Comparison of ENCODE assay signal across 16 cellular contexts in the genomic region with DNA sequence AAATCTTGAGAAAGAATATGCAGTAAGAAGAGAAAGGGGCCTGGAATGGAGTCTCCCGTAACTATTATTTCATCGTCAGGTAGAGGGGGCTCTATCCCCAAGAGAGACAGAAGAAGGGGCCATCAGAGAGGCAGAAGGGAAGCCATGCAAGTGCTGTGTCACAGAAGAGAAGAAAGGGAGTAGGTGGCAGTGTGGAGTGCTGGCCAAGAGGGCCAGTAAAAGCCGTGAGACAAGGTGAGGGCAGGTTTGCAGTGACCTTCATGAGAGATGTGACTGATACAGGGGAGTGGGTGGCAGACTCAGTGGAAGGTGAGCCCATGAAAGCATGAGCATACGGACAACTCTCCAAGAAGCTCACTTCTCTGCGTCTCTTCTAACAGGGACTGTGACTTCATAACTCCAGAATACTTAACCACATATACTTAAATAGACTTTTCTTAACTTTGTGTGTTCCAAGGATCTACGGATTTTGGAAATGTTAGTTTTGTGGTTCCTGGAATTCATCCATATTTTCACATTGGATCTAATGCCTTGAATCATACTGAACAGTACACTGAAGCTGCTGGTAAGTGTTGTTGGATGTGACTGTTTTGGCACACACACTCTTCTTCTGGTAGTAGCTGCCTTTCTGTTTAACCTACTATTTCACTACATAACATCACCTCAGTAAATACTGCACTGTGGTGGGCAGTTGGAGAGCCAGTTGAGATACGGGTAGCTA. TPM values are rescaled to one million over a fixed set of nuclear protein-coding genes. Genes with fewer than 3 reads are reported as not detected.
A peak's percentile ranks its signal among the peaks of the same experiment; 100 is the strongest.
DNase-seq lines count a peak whose midpoint lies in the region; TF ChIP-seq lines count a peak whose summit lies in the region.
"Had no signal": no experiment of that assay in that cellular context is flagged by ENCODE, and none has a peak within 500 bp of the region (broad histone marks: within the 10 kb centered on the region; RNA-seq: fewer than 3 reads in every experiment).

No MANE protein-coding gene starts in this region.

- H3K4me1 ChIP-seq in sigmoid colon (peaks cover 0 to 37% (median 34%) of the 10 kb centered on the region in 4 donors), neuronal stem cell (ENCODE audit: control insufficient read depth in 2 of 2, insufficient read depth in 1 of 2, low read depth in 1 of 2, low read length in 2 of 2) (no peaks in the 10 kb centered on the region)

- H2AK5ac ChIP-seq in neuronal stem cell (ENCODE audit: low read depth, low read length), result no peak overlapping the region

- H3K18ac ChIP-seq in neuronal stem cell (ENCODE audit: low read length), result no peak overlapping the region

- TF ChIP-seq EP300 in sigmoid colon (IDR thresholded peaks at IDR 0.05), result peak in 1 of 4 donors; percentile 35

- no peaks in the 10 kb centered on the region for H3K79me1 ChIP-seq in neuronal stem cell (ENCODE audit: low read depth, low read length)

- no peak overlapping the region for H3K23ac ChIP-seq in neuronal stem cell (ENCODE audit: low read depth, low read length, poor library complexity)

- DNase-seq in KBM-7 (peak; percentile 14), astrocyte of the spinal cord (ENCODE audit: low read depth, low spot score) (peak; percentile 56), hepatic stellate cell (ENCODE audit: low spot score) (peak; percentile 11), sigmoid colon (no peak), neuronal stem cell (ENCODE audit: low spot score) (no peak), retina (no peak), mucosa of gallbladder (ENCODE audit: low spot score) (no peak)
- DNase-seq in stimulated activated CD4-positive, alpha-beta T cell treated with anti-CD3 and anti-CD28 coated beads, Interleukin-4, amount 100 ng/mL, for 24 hours, result no peak
- DNase-seq: activated naive CD4-positive, alpha-beta T cell; NCI-H1048; T1000 had no signal

- peaks cover 0 to 15% (median 0%) of the 10 kb centered on the region in 4 donors for H3K36me3 ChIP-seq in sigmoid colon
- peaks cover 0 to 37% of the 10 kb centered on the region in 2 donors for H3K36me3 ChIP-seq in neuronal stem cell (replicated peaks in 1 of 2; ENCODE audit: control insufficient read depth in 2 of 2, insufficient read depth in 2 of 2, low read length in 2 of 2)

- no peak overlapping the region for H3K4me3 ChIP-seq in astrocyte of the spinal cord (ENCODE audit: low read depth, low read length)
- peak overlapping the region in 2 of 4 donors; percentile 9 to 10 for H3K4me3 ChIP-seq in sigmoid colon
- no peak overlapping the region for H3K4me3 ChIP-seq in neuronal stem cell (ENCODE audit: low read length in 2 of 2)

- TF ChIP-seq CTCF in astrocyte of the spinal cord (IDR thresholded peaks at IDR 0.05; ENCODE audit: low read depth, low read length), result no peak
- no peak for TF ChIP-seq CTCF in sigmoid colon (IDR thresholded peaks at IDR 0.05)

- H2BK15ac ChIP-seq in neuronal stem cell (ENCODE audit: low read length), result no peak overlapping the region

- H2BK120ac ChIP-seq in neuronal stem cell (ENCODE audit: low read depth, low read length), result no peak overlapping the region

- H3K27me3 ChIP-seq in sigmoid colon (no peaks in the 10 kb centered on the region), neuronal stem cell (ENCODE audit: control insufficient read depth in 3 of 3, insufficient read depth in 3 of 3, low read depth in 1 of 3, low read length in 3 of 3) (no peaks in the 10 kb centered on the region)
- H3K27me3 ChIP-seq: neutrophil had no signal

- no peak overlapping the region for H3K14ac ChIP-seq in neuronal stem cell (ENCODE audit: low read length)

- H2BK12ac ChIP-seq in neuronal stem cell (ENCODE audit: low read length), result no peak overlapping the region

- H4K8ac ChIP-seq in neuronal stem cell (ENCODE audit: low read depth, low read length), result no peak overlapping the region

- no peak for TF ChIP-seq POLR2A in sigmoid colon (IDR thresholded peaks at IDR 0.05)

- intact Hi-C loops in sigmoid colon (cut with DNase I), result loop anchor here (1.0 to 5.0 kb wide), 4 partner anchors 15 to 126 kb away; a partner anchor contains a TSS

- no peak overlapping the region for H2BK5ac ChIP-seq in neuronal stem cell (ENCODE audit: low read length)

- H3K27ac ChIP-seq in sigmoid colon (peak overlapping the region; percentile 79 to 94 (median 86)), neuronal stem cell (replicated peaks; ENCODE audit: low read length) (no peak overlapping the region)
- H3K27ac ChIP-seq: neutrophil had no signal

- 80 to 81% methylated on average over 7 of the region's 7 CpGs for WGBS in sigmoid colon, 2 donors
- WGBS in neuronal stem cell (ENCODE audit: extremely low coverage in 2 of 2, insufficient read length in 2 of 2, insufficient replicate concordance in 1 of 2), 2 donors, result no CpG with 5 or more reads among the region's 7 CpGs

- H3K9me3 ChIP-seq in sigmoid colon (no peaks in the 10 kb centered on the region), neuronal stem cell (replicated peaks in 1 of 2; ENCODE audit: control insufficient read depth in 2 of 2, insufficient read depth in 1 of 2, low read depth in 1 of 2, low read length in 2 of 2) (no peaks in the 10 kb centered on the region)
- H3K9me3 ChIP-seq: neutrophil had no signal

- H4K91ac ChIP-seq in neuronal stem cell (ENCODE audit: low read depth, low read length, poor library complexity), result no peak overlapping the region

- no peak overlapping the region for H3K9ac ChIP-seq in neuronal stem cell (ENCODE audit: low read depth, low read length, poor library complexity)

- H2AFZ ChIP-seq in neuronal stem cell (ENCODE audit: low read length), result no peak overlapping the region

- in situ Hi-C loops in KBM-7 (cut with MboI; ENCODE audit: low pct_unique_long_range_greater_than_20kb, low sequenced_read_pairs) (no loop called here), astrocyte of the spinal cord (cut with HindIII; ENCODE audit: low sequenced_read_pairs) (no loop called here)

- no peak overlapping the region for H3K4ac ChIP-seq in neuronal stem cell (ENCODE audit: low read length)

- H3K4me2 ChIP-seq in neuronal stem cell (ENCODE audit: insufficient read depth, low read length, poor library complexity, severe bottlenecking), result no peak overlapping the region

RNA-seq across cellular contexts. Expression of a gene that starts 15.6 kb away (rescaled TPM):
- total RNA-seq in sigmoid colon (10 to 100 TPM; 20.3 to 48.5 (median 23.9) TPM), mucosa of gallbladder (17.3 TPM)
- 10 to 100 TPM in 1 of 3 donors, 1 to 10 TPM in 2; 4.2 to 10.2 (median 8.1) TPM for polyA plus RNA-seq in sigmoid colon
- polyA plus RNA-seq in neuronal stem cell (2013, experiment 1 of 2), result 12.6 TPM
- 13.6 TPM for polyA plus RNA-seq in neuronal stem cell (2013, experiment 2 of 2)

RNA-seq across cellular contexts. Expression of a gene that starts 43.6 kb away (rescaled TPM):
- total RNA-seq in sigmoid colon (1 to 10 TPM in 3 of 4 donors, under 1 TPM in 1; 0.82 to 3.6 (median 1.1) TPM), mucosa of gallbladder (2.2 TPM)
- polyA plus RNA-seq in sigmoid colon, result under 1 TPM in 1 of 3 donors, not detected in 2; 0.36 TPM
- 20.0 TPM for polyA plus RNA-seq in neuronal stem cell (2013, experiment 1 of 2)
- polyA plus RNA-seq in neuronal stem cell (2013, experiment 2 of 2), result 19.5 TPM
- polyA plus RNA-seq: BJ had no signal

RNA-seq across cellular contexts. Expression of a gene that starts 55.7 kb away (rescaled TPM):
- total RNA-seq in sigmoid colon (not detected), mucosa of gallbladder (not detected)
- polyA plus RNA-seq in sigmoid colon, result under 1 TPM in 1 of 3 donors, not detected in 2; 0.04 TPM
- polyA plus RNA-seq in neuronal stem cell (2013, experiment 1 of 2), result not detected
- not detected for polyA plus RNA-seq in neuronal stem cell (2013, experiment 2 of 2)
- total RNA-seq: fibroblast of villous mesenchyme, kidney epithelial cell, NCI-H460 had no signal
- polyA plus RNA-seq: BJ had no signal

Comparison
In these comparisons a context has a peak if more than half of its experiments do, and no peak if none do; other contexts are left out.
1. DNase-seq: peak in KBM-7 (single experiment), astrocyte of the spinal cord (single experiment) and hepatic stellate cell (single experiment); none in sigmoid colon (single experiment), neuronal stem cell (single experiment), stimulated activated CD4-positive, alpha-beta T cell treated with anti-CD3 and anti-CD28 coated beads, Interleukin-4, amount 100 ng/mL, for 24 hours (single experiment), retina (single experiment) and mucosa of gallbladder (single experiment).